Comparison of ENCODE assay signal across 12 cellular contexts in the genomic region with DNA sequence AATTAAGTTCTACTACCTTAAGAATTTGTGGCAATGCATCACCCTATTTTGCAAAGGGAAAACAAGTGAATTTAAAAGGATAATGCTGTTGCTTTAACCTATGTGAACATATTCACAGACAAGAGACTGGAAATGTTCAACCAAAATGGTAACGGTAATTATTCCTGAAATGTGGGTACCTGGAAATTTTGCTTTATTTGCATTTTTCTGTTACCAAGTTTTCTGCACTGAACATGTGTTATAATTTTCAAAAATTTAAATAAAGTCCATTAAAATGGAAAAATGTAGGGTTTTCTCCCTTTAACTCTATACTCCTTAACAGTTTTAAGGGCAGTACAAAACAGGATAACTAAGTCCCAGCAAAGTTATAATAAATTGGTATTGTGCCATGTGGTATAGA.
"Had no signal": no experiment of that assay in that cellular context is flagged by ENCODE, and none has a peak within 500 bp of the region (broad histone marks: within the 10 kb centered on the region; RNA-seq: fewer than 3 reads in every experiment).

No MANE protein-coding gene starts in this region.

- ATAC-seq: activated T-cell treated with anti-CD3 and anti-CD28 coated beads, Interleukin-2, amount 50 U/mL, for 4 hours; heart right ventricle; left lobe of liver; stimulated activated naive B cell treated with anti-CD40 and anti-IgM and Interleukin-4, amounts not matched to agents 10 μg/mL and 1 μg/mL and 100 μg/mL, for 72 hours had no signal

- H3K27ac ChIP-seq: brain microvascular endothelial cell, right atrium auricular region had no signal

- H3K9me3 ChIP-seq: heart right ventricle, right atrium auricular region had no signal

- H3K27me3 ChIP-seq: brain microvascular endothelial cell, dorsolateral prefrontal cortex, heart right ventricle, right atrium auricular region had no signal

- H3K36me3 ChIP-seq: brain microvascular endothelial cell, heart right ventricle, right atrium auricular region had no signal

- DNase-seq: activated CD4-positive, alpha-beta memory T cell treated with anti-CD3 and anti-CD28 coated beads for 36 hours; activated effector memory CD4-positive, alpha-beta T cell treated with anti-CD3 and anti-CD28 coated beads, Interleukin-2, amount 50 U/mL, for 16 hours; activated T-cell treated with anti-CD3 and anti-CD28 coated beads, Interleukin-2, amount 50 U/mL, for 4 hours; amygdala; brain microvascular endothelial cell; dorsolateral prefrontal cortex; heart right ventricle; stimulated activated CD4-positive, alpha-beta T cell treated with anti-CD3 and anti-CD28 coated beads, Interleukin-2, amount 100 ng/mL, for 24 hours; stimulated activated naive B cell treated with anti-CD40 and anti-IgM and Interleukin-4, amounts not matched to agents 10 μg/mL and 1 μg/mL and 100 μg/mL, for 72 hours; T-helper 9 cell had no signal

- H3K4me3 ChIP-seq: right atrium auricular region had no signal
